1 cellular context compared by ENCODE assay signal in genomic region chr7:2171855-2172254, GRCh38.
TF ChIP-seq lines count a peak whose summit lies in the region.

No MANE protein-coding gene starts in this region.

TF ChIP-seq in IMR-90, 13 proteins besides CTCF, POLR2A, EP300 and RAD21:
- TF ChIP-seq FOS (IDR thresholded peaks at IDR 0.05; ENCODE audit: low read depth, low read length): no peak
